Comparison of ENCODE assay signal across 8 cellular contexts in genomic region chr19:3365447-3366103, GRCh38. TPM values are rescaled to one million over a fixed set of nuclear protein-coding genes. Genes with fewer than 3 reads are reported as not detected.
DNase-seq lines count a peak whose midpoint lies in the region; ATAC-seq, FAIRE-seq and TF ChIP-seq lines count a peak whose summit lies in the region.

No MANE protein-coding gene starts in this region.

- peaks cover 8% of the 10 kb centered on the region for H3K9me3 Mint-ChIP-seq in glutamatergic neuron (ENCODE audit: unreplicated experiment)

- no peak for TF ChIP-seq CTCF in WI38 (IDR thresholded peaks at IDR 0.05; ENCODE audit: low read depth, low read length)
- TF ChIP-seq CTCF in foreskin fibroblast (IDR thresholded peaks at IDR 0.05; ENCODE audit: low read depth, low read length) = no peak
- no peak for TF ChIP-seq CTCF in osteoblast (IDR thresholded peaks at IDR 0.05; ENCODE audit: extremely low read depth, low read depth, low read length)
- no peak for TF ChIP-seq CTCF in glutamatergic neuron (IDR thresholded peaks at IDR 0.05; ENCODE audit: partially characterized antibody, unreplicated experiment)

- peaks cover 90% of the 10 kb centered on the region for H3K79me2 ChIP-seq in osteoblast (ENCODE audit: insufficient read depth, low read length)

- no peak for FAIRE-seq in HTR-8/SVneo (lab: Jason Lieb, UNC)

- no peak for ATAC-seq in GM21737 (IDR thresholded peaks at IDR 0.05; ENCODE audit: unreplicated experiment)

- peak overlapping the region; percentile 73 to 98 (median 95); a peak in 21 of 22 replicates for H3K27ac ChIP-seq in BLaER1 treated with 17β-estradiol and CSF1 and Interleukin-3, amounts not matched to agents 10 nM and 100 nM
- H3K27ac ChIP-seq in osteoblast (ENCODE audit: low read depth, low read length) = peak overlapping the region; percentile 83

- H2AFZ ChIP-seq in osteoblast (ENCODE audit: low read length) = peak overlapping the region; percentile 42

- H3K4me1 Mint-ChIP-seq in glutamatergic neuron (ENCODE audit: low read depth, unreplicated experiment) = peaks cover 2% of the 10 kb centered on the region

- H3K4me1 ChIP-seq in BLaER1 treated with 17β-estradiol and CSF1 and Interleukin-3, amounts not matched to agents 10 nM and 100 nM = peaks cover 57 to 83% (median 79%) of the 10 kb centered on the region in 10 experiments
- H3K4me1 ChIP-seq in osteoblast (ENCODE audit: insufficient read depth, low read length) = peaks cover 39% of the 10 kb centered on the region

- peaks cover 0 to under 1% (median 0%) of the 10 kb centered on the region in 11 experiments; a peak in 1 of 22 replicates for H3K36me3 ChIP-seq in BLaER1 treated with 17β-estradiol and CSF1 and Interleukin-3, amounts not matched to agents 10 nM and 100 nM
- no peaks in the 10 kb centered on the region for H3K36me3 ChIP-seq in osteoblast (ENCODE audit: insufficient read depth, low read length)

- peaks cover 9 to 69% (median 52%) of the 10 kb centered on the region in 11 experiments; a peak in 21 of 22 replicates for H4K20me1 ChIP-seq in BLaER1 treated with 17β-estradiol and CSF1 and Interleukin-3, amounts not matched to agents 10 nM and 100 nM
- peaks cover 42% of the 10 kb centered on the region for H4K20me1 ChIP-seq in osteoblast (ENCODE audit: insufficient read depth, low read length)

- H3K36me3 Mint-ChIP-seq in glutamatergic neuron (ENCODE audit: unreplicated experiment) = no peaks in the 10 kb centered on the region

- H3K4me3 ChIP-seq in BLaER1 treated with 17β-estradiol and CSF1 and Interleukin-3, amounts not matched to agents 10 nM and 100 nM = peak overlapping the region; percentile 79 to 94 (median 85)
- peak overlapping the region; percentile 87 for H3K4me3 ChIP-seq in WI38 (ENCODE audit: low read depth, low read length)
- peak overlapping the region; percentile 63 to 82 for H3K4me3 ChIP-seq in foreskin fibroblast (ENCODE audit: low read depth in 1 of 2, low read length in 2 of 2)
- peak overlapping the region; percentile 92 for H3K4me3 ChIP-seq in osteoblast (ENCODE audit: insufficient read depth, low read length)

- H3K4me3 Mint-ChIP-seq in glutamatergic neuron (ENCODE audit: unreplicated experiment) = no peak overlapping the region

- no peaks in the 10 kb centered on the region for H3K9me3 ChIP-seq in BLaER1 treated with 17β-estradiol and CSF1 and Interleukin-3, amounts not matched to agents 10 nM and 100 nM (replicated peaks in 1 of 11)
- H3K9me3 ChIP-seq in osteoblast (ENCODE audit: low read depth, low read length) = no peaks in the 10 kb centered on the region

- H3K27me3 ChIP-seq in BLaER1 treated with 17β-estradiol and CSF1 and Interleukin-3, amounts not matched to agents 10 nM and 100 nM = no peaks in the 10 kb centered on the region
- H3K27me3 ChIP-seq in osteoblast (ENCODE audit: insufficient read depth, low read length) = no peaks in the 10 kb centered on the region

- peak overlapping the region; percentile 83 to 98 (median 94) for H3K9ac ChIP-seq in BLaER1 treated with 17β-estradiol and CSF1 and Interleukin-3, amounts not matched to agents 10 nM and 100 nM

- DNase-seq in HTR-8/SVneo (ENCODE audit: insufficient read length, low spot score) (peak; percentile 54), foreskin fibroblast (peak; percentile 64 to 87), osteoblast (ENCODE audit: insufficient read length, low spot score, missing footprints) (peak; percentile 96), NCI-H345 treated with DMSO at 0.1 percent for 48 hours (lab: John Stamatoyannopoulos, UW; ENCODE audit: unreplicated experiment) (no peak), glutamatergic neuron (no peak)

- H3K4me2 ChIP-seq in BLaER1 treated with 17β-estradiol and CSF1 and Interleukin-3, amounts not matched to agents 10 nM and 100 nM = peak overlapping the region; percentile 81 to 99 (median 92)
- peak overlapping the region; percentile 84 for H3K4me2 ChIP-seq in osteoblast (ENCODE audit: insufficient read depth, low read length)

- peaks cover 46% of the 10 kb centered on the region for H3K27me3 Mint-ChIP-seq in glutamatergic neuron (ENCODE audit: unreplicated experiment)

- no peak overlapping the region for H3K27ac Mint-ChIP-seq in glutamatergic neuron (ENCODE audit: unreplicated experiment)

RNA-seq across cellular contexts. Expression of gene NFIC, which starts 0.8 kb away (rescaled TPM):
- total RNA-seq in osteoblast = 57.2 and 61.2 TPM in 2 replicates
- 2.0 TPM for total RNA-seq in glutamatergic neuron (ENCODE audit: unreplicated experiment)

Comparison
In these comparisons a context has a peak if more than half of its experiments do, and no peak if none do; other contexts are left out.
1. DNase-seq: peak in HTR-8/SVneo (single experiment), foreskin fibroblast (2 of 2) and osteoblast (single experiment); none in NCI-H345 treated with DMSO at 0.1 percent for 48 hours (single experiment) and glutamatergic neuron (single experiment).
2. RNA of gene NFIC, which starts 0.8 kb away (total RNA-seq): 57.2 to 61.2 TPM in osteoblast; 2.0 TPM in glutamatergic neuron (single experiment); every median in the first group is over 10 times any median in the second.
3. Peak in every context shown above with its lines, with median percentiles within 50 percentile points of each other: H3K4me3 ChIP-seq.